Comparison of ENCODE assay signal across 15 cellular contexts in the genomic region with DNA sequence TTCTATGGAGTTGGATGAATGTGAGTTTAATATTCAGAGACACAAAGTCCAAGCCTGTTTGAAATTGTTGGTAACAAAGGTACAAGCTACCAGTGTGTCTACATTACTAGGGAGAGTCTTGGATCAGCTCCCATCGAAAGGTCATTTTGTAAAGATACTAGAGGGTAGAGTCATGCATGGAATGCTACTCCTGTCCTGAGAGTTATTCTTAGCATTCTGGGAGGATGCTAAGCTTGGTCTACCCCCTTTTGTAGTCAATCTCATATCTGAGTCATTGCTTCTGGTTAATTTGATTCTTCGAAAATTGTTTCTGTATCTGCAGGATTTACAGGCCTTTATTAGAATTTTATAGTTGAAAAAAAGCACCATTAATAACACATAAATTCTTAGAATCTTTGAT.
DNase-seq lines count a peak whose midpoint lies in the region; ATAC-seq and TF ChIP-seq lines count a peak whose summit lies in the region.
"Had no signal": no experiment of that assay in that cellular context is flagged by ENCODE, and none has a peak within 500 bp of the region (broad histone marks: within the 10 kb centered on the region; RNA-seq: fewer than 3 reads in every experiment).

No MANE protein-coding gene starts in this region.

- H3K4me3 ChIP-seq in fibroblast of pulmonary artery (replicated peaks; ENCODE audit: low read depth, low read length), result no peak overlapping the region
- H3K4me3 ChIP-seq: BLaER1, HAP-1 had no signal

- ATAC-seq in GM19395 (IDR thresholded peaks at IDR 0.05; ENCODE audit: unreplicated experiment), result no peak
- no peak for ATAC-seq in GM18868 (IDR thresholded peaks at IDR 0.05; ENCODE audit: unreplicated experiment)

- POLR2A ChIA-PET in GM10248 (lab: Yijun Ruan, JAX), result no interaction called here

- DNase-seq in NCI-H82 (lab: John Stamatoyannopoulos, UW) (peak; percentile 63), NCI-H82 treated with DMSO at 0.1 percent for 48 hours (lab: John Stamatoyannopoulos, UW; ENCODE audit: unreplicated experiment) (no peak), fibroblast of pulmonary artery (ENCODE audit: low read depth) (peak; percentile 12), non-pigmented ciliary epithelial cell (ENCODE audit: low read depth) (peak; percentile 1), GM10248 (ENCODE audit: extremely low spot score) (no peak)
- no peak for DNase-seq in activated CD4-positive, alpha-beta T cell treated with anti-CD3 and anti-CD28 coated beads, Interleukin-2, amount 50 U/mL, for 48 hours
- DNase-seq: AML-193; Caco-2; CD8-positive, alpha-beta memory T cell; GF-D8; GOT3 had no signal

- CTCF ChIA-PET in GM10248 (lab: Yijun Ruan, JAX), result interaction anchor here (1.6 kb wide), 1 partner anchor 17 kb away, joined by 7 read pairs; no protein-coding TSS in a partner anchor

- TF ChIP-seq CTCF in fibroblast of pulmonary artery (IDR thresholded peaks at IDR 0.05; ENCODE audit: low read length, missing control alignments) (no peak), GM10248 (IDR thresholded peaks at IDR 0.05; ENCODE audit: control extremely low read depth, extremely low read depth, low read depth, missing control alignments) (no peak)

Comparison
In these comparisons a context has a peak if more than half of its experiments do, and no peak if none do; other contexts are left out.
1. DNase-seq: peak in NCI-H82 (single experiment), fibroblast of pulmonary artery (single experiment) and non-pigmented ciliary epithelial cell (single experiment); none in NCI-H82 treated with DMSO at 0.1 percent for 48 hours (single experiment), GM10248 (single experiment) and activated CD4-positive, alpha-beta T cell treated with anti-CD3 and anti-CD28 coated beads, Interleukin-2, amount 50 U/mL, for 48 hours (0 of 2).